Comparison of ENCODE assay signal across 30 cellular contexts in the genomic region with DNA sequence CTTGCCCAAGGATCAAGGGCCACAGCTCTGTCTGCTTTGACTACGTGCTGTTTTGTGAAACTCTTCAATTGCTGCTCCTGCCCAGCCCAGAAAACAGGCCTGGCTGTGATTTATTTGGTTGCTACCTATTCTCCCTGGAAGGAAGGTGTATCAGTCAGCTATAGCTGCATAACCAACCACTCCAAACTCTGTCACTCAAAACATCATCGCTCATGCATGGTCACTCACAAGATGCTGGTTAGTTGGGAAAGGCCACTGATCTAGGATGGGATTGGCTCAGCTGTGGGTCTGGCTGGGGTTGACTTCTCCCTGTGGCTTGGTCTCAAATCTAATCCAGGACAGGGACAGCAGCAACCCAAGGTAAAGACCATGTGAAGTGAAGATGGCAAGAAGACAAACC. TPM values are rescaled to one million over a fixed set of nuclear protein-coding genes. Genes with fewer than 3 reads are reported as not detected.
"Had no signal": no experiment of that assay in that cellular context is flagged by ENCODE, and none has a peak within 500 bp of the region (broad histone marks: within the 10 kb centered on the region; RNA-seq: fewer than 3 reads in every experiment).

No MANE protein-coding gene starts in this region.

- H3K4me1 Mint-ChIP-seq: central memory CD8-positive, alpha-beta T cell had no signal

- H3K27ac Mint-ChIP-seq: effector memory CD8-positive, alpha-beta T cell; naive thymus-derived CD8-positive, alpha-beta T cell; progenitor cell of endocrine pancreas had no signal

- H3K9me3 ChIP-seq: gastrocnemius medialis, lower lobe of right lung, suprapubic skin, transverse colon had no signal

- ATAC-seq: effector memory CD8-positive, alpha-beta T cell; gastrocnemius medialis; left colon; left ventricle myocardium superior; lower lobe of right lung; naive thymus-derived CD8-positive, alpha-beta T cell; sciatic nerve; stimulated activated naive CD8-positive, alpha-beta T cell treated with anti-CD3 and anti-CD28 coated beads, Interleukin-15, amount 100 ng/mL, for 72 hours had no signal

- H3K9ac ChIP-seq: parathyroid adenoma had no signal

- H3K4me1 ChIP-seq: gastrocnemius medialis, lower lobe of right lung, parathyroid adenoma, suprapubic skin, transverse colon had no signal

- DNase-seq: cortex of kidney; effector memory CD8-positive, alpha-beta T cell; foreskin fibroblast; gastrocnemius medialis; kidney glomerular epithelial cell; left colon; left ventricle myocardium superior; lower lobe of right lung; naive thymus-derived CD8-positive, alpha-beta T cell; stimulated activated CD4-positive, alpha-beta T cell treated with anti-CD3 and anti-CD28 coated beads, Interleukin-12 subunit alpha, Interleukin-12 subunit beta, amount 100 ng/mL, for 4 hours; stimulated activated CD4-positive, alpha-beta T cell treated with anti-CD3 and anti-CD28 coated beads, Interleukin-1b, Interleukin-23, amount 100 ng/mL, for 48 hours; stimulated activated CD4-positive, alpha-beta T cell treated with anti-CD3 and anti-CD28 coated beads, Interleukin-4, amount 100 ng/mL, for 1 hour; stimulated activated CD8-positive, alpha-beta memory T cell treated with anti-CD3 and anti-CD28 coated beads, Interleukin-4, amount 100 ng/mL, for 48 hours; stimulated activated naive CD4-positive, alpha-beta T cell; stimulated activated naive CD8-positive, alpha-beta T cell treated with anti-CD3 and anti-CD28 coated beads, Interleukin-15, amount 100 ng/mL, for 72 hours; transverse colon had no signal

- H3K36me3 Mint-ChIP-seq: naive thymus-derived CD8-positive, alpha-beta T cell had no signal

- H3K9me3 Mint-ChIP-seq: central memory CD8-positive, alpha-beta T cell; effector memory CD8-positive, alpha-beta T cell; stimulated activated naive CD8-positive, alpha-beta T cell treated with anti-CD3 and anti-CD28 coated beads, Interleukin-15, amount 100 ng/mL, for 72 hours had no signal

- H3K27me3 Mint-ChIP-seq: stimulated activated naive CD8-positive, alpha-beta T cell treated with anti-CD3 and anti-CD28 coated beads, Interleukin-15, amount 100 ng/mL, for 72 hours had no signal

- H3K36me3 ChIP-seq: gastrocnemius medialis, lower lobe of right lung, suprapubic skin, transverse colon had no signal

- H3K27me3 ChIP-seq: hepatocyte, transverse colon had no signal

- H3K4me3 Mint-ChIP-seq: central memory CD8-positive, alpha-beta T cell; effector memory CD8-positive, alpha-beta T cell; naive thymus-derived CD8-positive, alpha-beta T cell; stimulated activated naive CD8-positive, alpha-beta T cell treated with anti-CD3 and anti-CD28 coated beads, Interleukin-15, amount 100 ng/mL, for 72 hours had no signal

- H3K4me3 ChIP-seq: gastrocnemius medialis, hepatocyte, lower lobe of right lung, smooth muscle cell, suprapubic skin, transverse colon had no signal

- H3K27ac ChIP-seq: gastrocnemius medialis, hepatocyte, lower lobe of right lung, parathyroid adenoma, suprapubic skin, transverse colon had no signal

RNA-seq across cellular contexts. Expression of gene TEX51, which starts 14.6 kb away (rescaled TPM):
- total RNA-seq: chondrocyte; dermis microvascular lymphatic vessel endothelial cell; gastrocnemius medialis; glomerular endothelial cell; hepatocyte; left colon; left ventricle myocardium superior; lower lobe of right lung; mesenteric fat pad; myocyte; naive thymus-derived CD8-positive, alpha-beta T cell; omental fat pad; progenitor cell of endocrine pancreas; sciatic nerve; smooth muscle cell; suprapubic skin; transverse colon; urinary bladder had no signal
